ENCODE assay signal across 12 cellular contexts in genomic region chr5:142784405-142784955, GRCh38. TPM values are rescaled to one million over a fixed set of nuclear protein-coding genes. Genes with fewer than 3 reads are reported as not detected.
DNase-seq lines count a peak whose midpoint lies in the region; ATAC-seq and TF ChIP-seq lines count a peak whose summit lies in the region.
"Had no signal": no experiment of that assay in that cellular context is flagged by ENCODE, and none has a peak within 500 bp of the region (broad histone marks: within the 10 kb centered on the region; RNA-seq: fewer than 3 reads in every experiment).

No MANE protein-coding gene starts in this region.

- no peaks in the 10 kb centered on the region for H3K9me3 ChIP-seq in CD8-positive, alpha-beta T cell (ENCODE audit: low read length)

- H3K27me3 ChIP-seq in CD8-positive, alpha-beta T cell (ENCODE audit: insufficient read depth, low read length): no peaks in the 10 kb centered on the region

- peak overlapping the region; percentile 77 for H3K27ac Mint-ChIP-seq in CD8-positive, alpha-beta T cell
- peak overlapping the region; percentile 56 for H3K27ac Mint-ChIP-seq in activated CD8-positive, alpha-beta T cell treated with anti-CD3 and anti-CD28 coated beads, Interleukin-2, amount 10 ng/mL, durations not matched to agents 7 days and 5 days
- peak overlapping the region; percentile 93 to 98 for H3K27ac Mint-ChIP-seq in natural killer cell treated with Interleukin-12 subunit alpha and Interleukin-12 subunit beta and Interleukin-15 and Interleukin-18, amount 100 ng/mL, for 72 hours

- CTCF ChIA-PET in CD8-positive, alpha-beta T cell (lab: Charles Lee): interaction anchor here (1.1 to 3.2 kb wide), 8 partner anchors 13 to 85 kb away, joined by 3 to 34 read pairs (median 6); partner anchors contain the start of gene ARHGAP26
- CTCF ChIA-PET in activated CD8-positive, alpha-beta T cell treated with anti-CD3 and anti-CD28 coated beads, Interleukin-2, amount 10 ng/mL, durations not matched to agents 7 days and 5 days (lab: Charles Lee): interaction anchor here (0.8 to 7.4 kb wide), 12 partner anchors 9 to 97 kb away, joined by 3 to 81 read pairs (median 5); partner anchors contain the start of gene ARHGAP26

- no peak overlapping the region for H3K4me3 ChIP-seq in CD8-positive, alpha-beta T cell (ENCODE audit: low read depth, low read length)

- no peaks in the 10 kb centered on the region for H3K36me3 Mint-ChIP-seq in CD8-positive, alpha-beta T cell
- peaks cover 4% of the 10 kb centered on the region for H3K36me3 Mint-ChIP-seq in activated CD8-positive, alpha-beta T cell treated with anti-CD3 and anti-CD28 coated beads, Interleukin-2, amount 10 ng/mL, durations not matched to agents 7 days and 5 days (ENCODE audit: low read depth)
- H3K36me3 Mint-ChIP-seq in natural killer cell treated with Interleukin-12 subunit alpha and Interleukin-12 subunit beta and Interleukin-15 and Interleukin-18, amount 100 ng/mL, for 72 hours: peaks cover 7% of the 10 kb centered on the region

- no peak for ATAC-seq in CD8-positive, alpha-beta T cell
- no peak for ATAC-seq in activated CD8-positive, alpha-beta T cell treated with anti-CD3 and anti-CD28 coated beads, Interleukin-2, amount 10 ng/mL, durations not matched to agents 7 days and 5 days
- peak in 1 of 2 donors; percentile 14 for ATAC-seq in natural killer cell treated with Interleukin-12 subunit alpha and Interleukin-12 subunit beta and Interleukin-15 and Interleukin-18, amount 100 ng/mL, for 72 hours
- ATAC-seq in GM21360 (IDR thresholded peaks at IDR 0.05; ENCODE audit: unreplicated experiment) (no peak), HG02981 (IDR thresholded peaks at IDR 0.05; ENCODE audit: unreplicated experiment) (no peak), HG02973 (IDR thresholded peaks at IDR 0.05; ENCODE audit: unreplicated experiment) (no peak), omental fat pad (ENCODE audit: low FRiP score) (no peak)

- POLR2A ChIA-PET in CD8-positive, alpha-beta T cell (lab: Charles Lee): interaction anchor here (5.5 to 5.6 kb wide), 2 partner anchors 13 to 14 kb away, joined by 47 to 48 read pairs; partner anchors contain the start of gene ARHGAP26
- POLR2A ChIA-PET in activated CD8-positive, alpha-beta T cell treated with anti-CD3 and anti-CD28 coated beads, Interleukin-2, amount 10 ng/mL, durations not matched to agents 7 days and 5 days (lab: Charles Lee): interaction anchor here (1.7 to 3.4 kb wide), 2 partner anchors 14 to 16 kb away, joined by 8 to 28 read pairs; partner anchors contain the start of gene ARHGAP26

- DNase-seq in A172 (ENCODE audit: low spot score) (peak; percentile 16), omental fat pad (ENCODE audit: low spot score) (no peak)
- DNase-seq in CD8-positive, alpha-beta T cell: no peak
- DNase-seq in activated CD8-positive, alpha-beta T cell treated with anti-CD3 and anti-CD28 coated beads, Interleukin-2, amount 10 ng/mL, durations not matched to agents 7 days and 5 days: no peak
- DNase-seq in natural killer cell treated with Interleukin-12 subunit alpha and Interleukin-12 subunit beta and Interleukin-15 and Interleukin-18, amount 100 ng/mL, for 72 hours (ENCODE audit: low spot score): no peak
- DNase-seq: DMS153, NCI-H1417 treated with DMSO at 0.1 percent for 48 hours, WERI-Rb-1 had no signal

- intact Hi-C loops in CD8-positive, alpha-beta T cell (cut with DNase I, micrococcal nuclease): loop anchor here (2.0 kb wide), 2 partner anchors 14 to 16 kb away; partner anchors contain the start of gene ARHGAP26 (in 1 of the 2)

- peaks cover 51% of the 10 kb centered on the region for H3K4me1 ChIP-seq in CD8-positive, alpha-beta T cell (ENCODE audit: insufficient read depth, low read length)

- TF ChIP-seq CTCF in CD8-positive, alpha-beta T cell (IDR thresholded peaks at IDR 0.05): no peak
- TF ChIP-seq CTCF in omental fat pad (IDR thresholded peaks at IDR 0.05): no peak

- H3K4me1 Mint-ChIP-seq in CD8-positive, alpha-beta T cell (ENCODE audit: low read depth): peaks cover 76% of the 10 kb centered on the region
- H3K4me1 Mint-ChIP-seq in activated CD8-positive, alpha-beta T cell treated with anti-CD3 and anti-CD28 coated beads, Interleukin-2, amount 10 ng/mL, durations not matched to agents 7 days and 5 days (ENCODE audit: low read depth): peaks cover 57% of the 10 kb centered on the region
- H3K4me1 Mint-ChIP-seq in natural killer cell treated with Interleukin-12 subunit alpha and Interleukin-12 subunit beta and Interleukin-15 and Interleukin-18, amount 100 ng/mL, for 72 hours (ENCODE audit: low read depth in 2 of 2): peaks cover 69 to 78% of the 10 kb centered on the region in 2 donors

- no peaks in the 10 kb centered on the region for H3K27me3 Mint-ChIP-seq in CD8-positive, alpha-beta T cell (ENCODE audit: low read depth)
- no peaks in the 10 kb centered on the region for H3K27me3 Mint-ChIP-seq in activated CD8-positive, alpha-beta T cell treated with anti-CD3 and anti-CD28 coated beads, Interleukin-2, amount 10 ng/mL, durations not matched to agents 7 days and 5 days (ENCODE audit: low read depth)
- H3K27me3 Mint-ChIP-seq in natural killer cell treated with Interleukin-12 subunit alpha and Interleukin-12 subunit beta and Interleukin-15 and Interleukin-18, amount 100 ng/mL, for 72 hours: no peaks in the 10 kb centered on the region

- H3K4me3 Mint-ChIP-seq in CD8-positive, alpha-beta T cell: peak overlapping the region; percentile 77
- peak overlapping the region; percentile 21 for H3K4me3 Mint-ChIP-seq in activated CD8-positive, alpha-beta T cell treated with anti-CD3 and anti-CD28 coated beads, Interleukin-2, amount 10 ng/mL, durations not matched to agents 7 days and 5 days
- H3K4me3 Mint-ChIP-seq in natural killer cell treated with Interleukin-12 subunit alpha and Interleukin-12 subunit beta and Interleukin-15 and Interleukin-18, amount 100 ng/mL, for 72 hours: peak overlapping the region; percentile 96

- no peaks in the 10 kb centered on the region for H3K9me3 Mint-ChIP-seq in CD8-positive, alpha-beta T cell
- H3K9me3 Mint-ChIP-seq in activated CD8-positive, alpha-beta T cell treated with anti-CD3 and anti-CD28 coated beads, Interleukin-2, amount 10 ng/mL, durations not matched to agents 7 days and 5 days (ENCODE audit: insufficient read depth): no peaks in the 10 kb centered on the region
- H3K9me3 Mint-ChIP-seq in natural killer cell treated with Interleukin-12 subunit alpha and Interleukin-12 subunit beta and Interleukin-15 and Interleukin-18, amount 100 ng/mL, for 72 hours: peaks cover 5% of the 10 kb centered on the region

- H3K36me3 ChIP-seq in CD8-positive, alpha-beta T cell (ENCODE audit: insufficient read depth, low read length): no peaks in the 10 kb centered on the region
- H3K36me3 ChIP-seq: WERI-Rb-1 had no signal

- H3K27ac ChIP-seq in CD8-positive, alpha-beta T cell (ENCODE audit: low read depth, low read length): peak overlapping the region; percentile 16
- H3K27ac ChIP-seq: HL-60, WERI-Rb-1 had no signal

RNA-seq across cellular contexts. Expression of gene ARHGAP26, which starts 14.3 kb away (rescaled TPM):
- 1.6 and 3.8 TPM in 2 replicates for total RNA-seq in A172 (2014; rRNA removed; shearing (Covaris generic))
- 10 to 100 TPM; 46.0 to 46.6 TPM for total RNA-seq in CD8-positive, alpha-beta T cell
- total RNA-seq in activated CD8-positive, alpha-beta T cell treated with anti-CD3 and anti-CD28 coated beads, Interleukin-2, amount 10 ng/mL, durations not matched to agents 7 days and 5 days: 10 to 100 TPM; 25.4 to 30.3 TPM
- 100 to 1,000 TPM; 109 to 110 TPM for total RNA-seq in natural killer cell treated with Interleukin-12 subunit alpha and Interleukin-12 subunit beta and Interleukin-15 and Interleukin-18, amount 100 ng/mL, for 72 hours
- 100 to 1,000 TPM in 1 of 4 donors, 10 to 100 TPM in 3; 40.4 to 134 (median 63.6) TPM for total RNA-seq in omental fat pad

Comparison
In these comparisons a context has a peak if more than half of its experiments do, and no peak if none do; other contexts are left out.
1. H3K4me3 Mint-ChIP-seq: peak in every context shown above with its lines; median percentile 96 in natural killer cell treated with Interleukin-12 subunit alpha and Interleukin-12 subunit beta and Interleukin-15 and Interleukin-18, amount 100 ng/mL, for 72 hours; 77 in CD8-positive, alpha-beta T cell; 21 in activated CD8-positive, alpha-beta T cell treated with anti-CD3 and anti-CD28 coated beads, Interleukin-2, amount 10 ng/mL, durations not matched to agents 7 days and 5 days.